7 cellular contexts compared by ENCODE assay signal in genomic region chr11:62830904-62831519, GRCh38. TPM values are rescaled to one million over a fixed set of nuclear protein-coding genes. Genes with fewer than 3 reads are reported as not detected.
DNase-seq lines count a peak whose midpoint lies in the region; ATAC-seq and TF ChIP-seq lines count a peak whose summit lies in the region.

No MANE protein-coding gene starts in this region.

- peaks cover 73% of the 10 kb centered on the region for H3K79me2 ChIP-seq in mammary epithelial cell (ENCODE audit: insufficient read depth, low read length)

- in situ Hi-C loops in mammary epithelial cell (cut with MboI; ENCODE audit: low sequenced_read_pairs in 2 of 2) = loop anchor here in 1 of 2 donors (25.0 kb wide), 1 partner anchor 444 kb away; no protein-coding TSS in a partner anchor

- intact Hi-C loops in mammary epithelial cell (cut with micrococcal nuclease) = no loop called here

- no TSS peak for BruUV-seq in mammary epithelial cell (replicated peaks; lab: Mats Ljungman, UMichigan)

- H3K9me3 ChIP-seq in mammary epithelial cell (replicated peaks; ENCODE audit: insufficient read depth, low read length) = no peaks in the 10 kb centered on the region
- H3K9me3 ChIP-seq in mesodermal cell (ENCODE audit: control insufficient read depth, low read length) = no peaks in the 10 kb centered on the region

- TF ChIP-seq CTCF in mammary epithelial cell (conservative IDR thresholded peaks at IDR 0.05 in 1 of 2, IDR thresholded peaks at IDR 0.05 in 1 of 2; ENCODE audit: extremely low read depth in 1 of 2, insufficient read depth in 1 of 2, low read depth in 1 of 2, low read length in 2 of 2) = no peak

- DNase-seq in Kasumi-1 (lab: John Stamatoyannopoulos, UW) (peak; percentile 58 to 71), mammary epithelial cell (no peak), A172 (ENCODE audit: low spot score) (no peak), AML-193 (lab: John Stamatoyannopoulos, UW) (no peak), inferior parietal cortex (ENCODE audit: extremely low spot score) (no peak)

- no peaks in the 10 kb centered on the region for H4K20me1 ChIP-seq in mammary epithelial cell (ENCODE audit: insufficient read depth, low read length)

- peak overlapping the region; percentile 91 for H3K9ac ChIP-seq in mammary epithelial cell (ENCODE audit: insufficient read depth, low read length)

- H3K27me3 ChIP-seq in mammary epithelial cell (ENCODE audit: insufficient read depth, low read length) = no peaks in the 10 kb centered on the region

- H3K4me3 ChIP-seq in mammary epithelial cell (replicated peaks in 1 of 3; ENCODE audit: insufficient read depth in 1 of 3, low read depth in 2 of 3, low read length in 3 of 3) (peak overlapping the region; percentile 59 to 84 (median 75)), mesodermal cell (ENCODE audit: extremely low read depth, insufficient read depth, low read length, poor library complexity, severe bottlenecking) (peak overlapping the region; percentile 85)

- peak overlapping the region; percentile 69 for H2AFZ ChIP-seq in mammary epithelial cell (ENCODE audit: low read depth, low read length)

- H3K27ac ChIP-seq in mammary epithelial cell (ENCODE audit: insufficient read depth, low read depth, low read length) (peak overlapping the region; percentile 87), mesodermal cell (ENCODE audit: low read depth, low read length, severe bottlenecking) (peak overlapping the region; percentile 100)

- WGBS in mammary epithelial cell (ENCODE audit: low coverage, missing lambda C conversion rate) = 4% methylated on average over 4 of the region's 33 CpGs
- WGBS in mesodermal cell (ENCODE audit: insufficient coverage in 2 of 2), 2 experiments = 0% methylated on average over 7 to 24 of the region's 33 CpGs

- dilution Hi-C loops in mammary epithelial cell (cut with HindIII; ENCODE audit: low sequenced_read_pairs) = no loop called here

- peak overlapping the region; percentile 84 for H3K4me2 ChIP-seq in mammary epithelial cell (ENCODE audit: insufficient read depth, low read depth, low read length)

- CTCF ChIA-PET in mammary epithelial cell (lab: Charles Lee; ENCODE audit: low non-redundant PET) = no interaction called here

- H3K36me3 ChIP-seq in mammary epithelial cell (ENCODE audit: insufficient read depth, low read length) (peaks cover 19% of the 10 kb centered on the region), mesodermal cell (ENCODE audit: control insufficient read depth, insufficient read depth, low read length) (peaks cover 68% of the 10 kb centered on the region)

- peak; percentile 3 for ATAC-seq in GM18499 (IDR thresholded peaks at IDR 0.05; ENCODE audit: insufficient read depth, unreplicated experiment)

- peaks cover 19% of the 10 kb centered on the region for H3K4me1 ChIP-seq in mammary epithelial cell (ENCODE audit: insufficient read depth, low read length)
- H3K4me1 ChIP-seq in mesodermal cell (ENCODE audit: control insufficient read depth, insufficient read depth, low read length, poor library complexity, severe bottlenecking) = peaks cover 8% of the 10 kb centered on the region

RNA-seq across cellular contexts. Expression of gene STX5, which starts 0.8 kb away (rescaled TPM):
- total RNA-seq in mammary epithelial cell = 10 to 100 TPM; 26.7 to 44.1 TPM
- polyA plus RNA-seq in mammary epithelial cell = 35.1 TPM
- 34.8 TPM for polyA minus RNA-seq in mammary epithelial cell
- 54.7 TPM for polyA plus RNA-seq in mesodermal cell (2013, experiment 1 of 2)
- 54.2 TPM for polyA plus RNA-seq in mesodermal cell (2013, experiment 2 of 2)
- 28.0 and 33.8 TPM in 2 replicates for total RNA-seq in A172 (2014; rRNA removed; shearing (Covaris generic))

RNA-seq across cellular contexts. Expression of gene TEX54, which starts 1.6 kb away (rescaled TPM):
- not detected for total RNA-seq in mammary epithelial cell
- not detected for polyA plus RNA-seq in mammary epithelial cell
- not detected for polyA minus RNA-seq in mammary epithelial cell
- polyA plus RNA-seq in mesodermal cell (2013, experiment 1 of 2) = not detected
- not detected for polyA plus RNA-seq in mesodermal cell (2013, experiment 2 of 2)
- total RNA-seq in A172 (2014; rRNA removed; shearing (Covaris generic)) = not detected in 2 replicates

RNA-seq across cellular contexts. Expression of gene WDR74, which starts 8.4 kb away (rescaled TPM):
- total RNA-seq in mammary epithelial cell = 10 to 100 TPM; 36.7 to 66.5 TPM
- polyA plus RNA-seq in mammary epithelial cell = 59.5 TPM
- 53.5 TPM for polyA minus RNA-seq in mammary epithelial cell
- 93.1 TPM for polyA plus RNA-seq in mesodermal cell (2013, experiment 1 of 2)
- polyA plus RNA-seq in mesodermal cell (2013, experiment 2 of 2) = 110 TPM
- 92.4 and 104 TPM in 2 replicates for total RNA-seq in A172 (2014; rRNA removed; shearing (Covaris generic))

RNA-seq across cellular contexts. Expression of gene NXF1, which starts 25.8 kb away (rescaled TPM):
- total RNA-seq in mammary epithelial cell = 10 to 100 TPM; 24.3 to 43.4 TPM
- polyA plus RNA-seq in mammary epithelial cell = 25.8 TPM
- 102 TPM for polyA minus RNA-seq in mammary epithelial cell
- polyA plus RNA-seq in mesodermal cell (2013, experiment 1 of 2) = 47.4 TPM
- 44.0 TPM for polyA plus RNA-seq in mesodermal cell (2013, experiment 2 of 2)
- 25.9 and 30.0 TPM in 2 replicates for total RNA-seq in A172 (2014; rRNA removed; shearing (Covaris generic))

RNA-seq across cellular contexts. Expression of gene TMEM223, which starts 39.2 kb away (rescaled TPM):
- total RNA-seq in mammary epithelial cell = 10 to 100 TPM; 12.5 to 14.6 TPM
- 25.5 TPM for polyA plus RNA-seq in mammary epithelial cell
- polyA minus RNA-seq in mammary epithelial cell = 4.1 TPM
- polyA plus RNA-seq in mesodermal cell (2013, experiment 1 of 2) = 14.6 TPM
- polyA plus RNA-seq in mesodermal cell (2013, experiment 2 of 2) = 16.0 TPM
- total RNA-seq in A172 (2014; rRNA removed; shearing (Covaris generic)) = 23.4 and 30.1 TPM in 2 replicates

Comparison
In these comparisons a context has a peak if more than half of its experiments do, and no peak if none do; other contexts are left out.
1. DNase-seq: peak in Kasumi-1 (2 of 2); none in mammary epithelial cell (single experiment), A172 (single experiment), AML-193 (0 of 2) and inferior parietal cortex (single experiment).